4 cellular contexts compared by ENCODE assay signal in genomic region chr10:8288600-8288999, GRCh38.
"Had no signal": no experiment of that assay in that cellular context is flagged by ENCODE, and none has a peak within 500 bp of the region (broad histone marks: within the 10 kb centered on the region; RNA-seq: fewer than 3 reads in every experiment).

No MANE protein-coding gene starts in this region.

- H3K4me3 ChIP-seq: GM23338 had no signal

- DNase-seq: H9, HCEC 1CT, IMR-90 had no signal

- H3K4me3 Mint-ChIP-seq: GM23338, H9 had no signal

- H2AFZ ChIP-seq: GM23338 had no signal

- H3K9me3 Mint-ChIP-seq: GM23338, H9 had no signal

- H3K27ac Mint-ChIP-seq: GM23338 had no signal
